In the genomic region with DNA sequence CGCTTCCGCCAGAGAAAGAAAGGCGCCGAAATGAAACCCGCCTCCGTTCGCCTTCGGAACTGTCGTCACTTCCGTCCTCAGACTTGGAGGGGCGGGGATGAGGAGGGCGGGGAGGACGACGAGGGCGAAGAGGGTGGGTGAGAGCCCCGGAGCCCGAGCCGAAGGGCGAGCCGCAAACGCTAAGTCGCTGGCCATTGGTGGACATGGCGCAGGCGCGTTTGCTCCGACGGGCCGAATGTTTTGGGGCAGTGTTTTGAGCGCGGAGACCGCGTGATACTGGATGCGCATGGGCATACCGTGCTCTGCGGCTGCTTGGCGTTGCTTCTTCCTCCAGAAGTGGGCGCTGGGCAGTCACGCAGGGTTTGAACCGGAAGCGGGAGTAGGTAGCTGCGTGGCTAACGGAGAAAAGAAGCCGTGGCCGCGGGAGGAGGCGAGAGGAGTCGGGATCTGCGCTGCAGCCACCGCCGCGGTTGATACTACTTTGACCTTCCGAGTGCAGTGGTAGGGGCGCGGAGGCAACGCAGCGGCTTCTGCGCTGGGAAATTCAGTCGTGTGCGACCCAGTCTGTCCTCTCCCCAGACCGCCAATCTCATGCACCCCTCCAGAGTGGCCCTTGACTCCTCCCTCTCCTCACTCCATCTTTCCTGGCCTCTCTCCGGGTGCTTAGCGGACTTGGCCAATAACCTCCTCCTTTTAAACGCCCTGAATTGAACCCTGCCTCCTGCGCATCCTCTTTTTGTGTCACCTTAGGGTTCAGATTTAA, we compare ENCODE assay signal across 8 cellular contexts. TPM values are rescaled to one million over a fixed set of nuclear protein-coding genes. Genes with fewer than 3 reads are reported as not detected.
A peak's percentile ranks its signal among the peaks of the same experiment; 100 is the strongest.
DNase-seq lines count a peak whose midpoint lies in the region; ATAC-seq and TF ChIP-seq lines count a peak whose summit lies in the region.

TSS of gene ATM (plus strand) at position 382 of the 763 bp plus-strand sequence. CDS start 4,558 bp downstream, outside the sequence.

- no peaks in the 10 kb centered on the region for H4K20me1 ChIP-seq in PC-9 (ENCODE audit: insufficient read depth)

- TF ChIP-seq CTCF in PC-9 (conservative IDR thresholded peaks at IDR 0.05) (peak; percentile 71; the same call in 1 of the 2 replicates), esophagus muscularis mucosa (IDR thresholded peaks at IDR 0.05) (peak; percentile 59 to 85 (median 59))

- peak within 1 kb of the TSS; percentile 97 for H3K4me3 ChIP-seq in PC-9
- H3K4me3 ChIP-seq in esophagus muscularis mucosa: peak within 1 kb of the TSS; percentile 68 to 82 (median 77)

- H3F3A ChIP-seq in PC-9 (ENCODE audit: insufficient read depth, low read depth): peaks cover 17% of the 10 kb centered on the region

- H3K4me2 ChIP-seq in PC-9: peak within 1 kb of the TSS; percentile 87

- H3K9me2 ChIP-seq in PC-9 (ENCODE audit: insufficient read depth): no peaks in the 10 kb centered on the region

- DNase-seq in DMS79 (lab: John Stamatoyannopoulos, UW) (peak; percentile 100), KBM-7 (peak; percentile 99), PC-9 (peak; percentile 98), esophagus muscularis mucosa (ENCODE audit: extremely low spot score) (peak; percentile 100), myocyte (ENCODE audit: low read depth) (peak; percentile 99)
- DNase-seq in activated T-cell treated with anti-CD3 and anti-CD28 coated beads, Interleukin-2, amount 50 U/mL, for 24 hours: peak; percentile 98
- DNase-seq in stimulated activated CD8-positive, alpha-beta memory T cell treated with anti-CD3 and anti-CD28 coated beads, Interleukin-7, amount 100 ng/mL, for 48 hours (ENCODE audit: extremely low read depth in 1 of 2, low read depth in 1 of 2): peak; percentile 97 to 98

- H3K9me3 Mint-ChIP-seq in activated T-cell treated with anti-CD3 and anti-CD28 coated beads, Interleukin-2, amount 50 U/mL, for 24 hours: no peaks in the 10 kb centered on the region

- in situ Hi-C loops in KBM-7 (cut with MboI; ENCODE audit: low pct_unique_long_range_greater_than_20kb, low sequenced_read_pairs): no loop called here

- ATAC-seq in GM21717 (IDR thresholded peaks at IDR 0.05; ENCODE audit: unreplicated experiment): peak; percentile 75

- BruUV-seq in PC-9 (replicated peaks; lab: Mats Ljungman, UMichigan): no TSS peak

- peaks cover 77% of the 10 kb centered on the region for H3K79me2 ChIP-seq in PC-9 (ENCODE audit: low read depth)

- POLR2A ChIA-PET in PC-9 (lab: Charles Lee; ENCODE audit: unreplicated experiment): interaction anchor here (0.7 kb wide), 1 partner anchor 214 kb away, joined by 4 read pairs; the partner anchor contains the start of gene CUL5

- no peak within 1 kb of the TSS for H3K4me3 Mint-ChIP-seq in activated T-cell treated with anti-CD3 and anti-CD28 coated beads, Interleukin-2, amount 50 U/mL, for 24 hours

- peaks cover 52% of the 10 kb centered on the region for H3K36me3 Mint-ChIP-seq in activated T-cell treated with anti-CD3 and anti-CD28 coated beads, Interleukin-2, amount 50 U/mL, for 24 hours (ENCODE audit: low read depth)

- CTCF ChIA-PET in PC-9 (lab: Charles Lee): interaction anchor here (0.9 kb wide), 1 partner anchor 442 kb away, joined by 3 read pairs; the partner anchor contains the start of gene DDX10

- H3K27ac ChIP-seq in PC-9 (peak within 1 kb of the TSS; percentile 86), esophagus muscularis mucosa (replicated peaks in 1 of 4) (peak within 1 kb of the TSS; percentile 90 to 95 (median 94))

- peaks cover 58% of the 10 kb centered on the region for H3K4me1 Mint-ChIP-seq in activated T-cell treated with anti-CD3 and anti-CD28 coated beads, Interleukin-2, amount 50 U/mL, for 24 hours (ENCODE audit: low read depth)

- no peaks in the 10 kb centered on the region for H3K9me3 ChIP-seq in PC-9 (ENCODE audit: insufficient read depth, low read depth)
- H3K9me3 ChIP-seq in esophagus muscularis mucosa: no peaks in the 10 kb centered on the region

- TF ChIP-seq POLR2A in esophagus muscularis mucosa (IDR thresholded peaks at IDR 0.05; ENCODE audit: low read depth): peak; percentile 31

- WGBS in esophagus muscularis mucosa: 1% methylated on average over 33 of the region's 64 CpGs

- peak within 1 kb of the TSS; percentile 99 for H2AFZ ChIP-seq in PC-9

- H3K4me1 ChIP-seq in PC-9 (replicated peaks; ENCODE audit: insufficient read depth): peaks cover 36% of the 10 kb centered on the region
- peaks cover 30 to 44% (median 42%) of the 10 kb centered on the region in 4 donors for H3K4me1 ChIP-seq in esophagus muscularis mucosa

- no peak for TF ChIP-seq EP300 in esophagus muscularis mucosa (IDR thresholded peaks at IDR 0.05)

- no peaks in the 10 kb centered on the region for H3K27me3 Mint-ChIP-seq in activated T-cell treated with anti-CD3 and anti-CD28 coated beads, Interleukin-2, amount 50 U/mL, for 24 hours

- H3K36me3 ChIP-seq in PC-9 (ENCODE audit: low read depth): no peaks in the 10 kb centered on the region
- peaks cover 0 to 3% (median under 1%) of the 10 kb centered on the region in 4 donors for H3K36me3 ChIP-seq in esophagus muscularis mucosa

- H3K27me3 ChIP-seq in PC-9 (ENCODE audit: insufficient read depth, low read depth) (no peaks in the 10 kb centered on the region), esophagus muscularis mucosa (no peaks in the 10 kb centered on the region)

- H3K27ac Mint-ChIP-seq in activated T-cell treated with anti-CD3 and anti-CD28 coated beads, Interleukin-2, amount 50 U/mL, for 24 hours: no peak within 1 kb of the TSS

- intact Hi-C loops in PC-9 (cut with micrococcal nuclease; ENCODE audit: unreplicated experiment): loop anchor here (1.0 to 5.0 kb wide), 5 partner anchors 102 to 432 kb away; partner anchors contain the start of genes ACAT1, C11orf65 and CUL5
- intact Hi-C loops in esophagus muscularis mucosa (cut with DNase I): loop anchor here (2.0 to 10.0 kb wide), 2 partner anchors 102 to 442 kb away; partner anchors contain the start of genes ACAT1 and DDX10

RNA-seq across cellular contexts. Expression of gene ATM, which starts in this region (rescaled TPM):
- total RNA-seq in PC-9 (2021) (36.3 and 40.8 TPM in 2 replicates), esophagus muscularis mucosa (10 to 100 TPM; 28.3 to 73.1 (median 34.1) TPM), myocyte (52.7 and 54.1 TPM in 2 replicates)
- polyA plus RNA-seq in myocyte (2012): 15.1 TPM

Comparison
In these comparisons a context has a peak if more than half of its experiments do, and no peak if none do; other contexts are left out.
1. Peak in every context shown above with its lines: DNase-seq, ATAC-seq, H3K4me3 ChIP-seq and H3K27ac ChIP-seq.